Comparison of ENCODE assay signal across 9 cellular contexts in genomic region chr9:135502168-135502872, GRCh38. TPM values are rescaled to one million over a fixed set of nuclear protein-coding genes. Genes with fewer than 3 reads are reported as not detected.
DNase-seq lines count a peak whose midpoint lies in the region; FAIRE-seq and TF ChIP-seq lines count a peak whose summit lies in the region.
"Had no signal": no experiment of that assay in that cellular context is flagged by ENCODE, and none has a peak within 500 bp of the region (broad histone marks: within the 10 kb centered on the region; RNA-seq: fewer than 3 reads in every experiment).

No MANE protein-coding gene starts in this region.

- H3K27ac ChIP-seq in HEK293 (ENCODE audit: extremely low read depth, low read depth, low read length) (no peak overlapping the region), SU-DHL-6 (ENCODE audit: low read depth, low read length) (no peak overlapping the region), rectal smooth muscle tissue (ENCODE audit: low read depth, low read length) (no peak overlapping the region)

- H3K4me1 ChIP-seq in HEK293 (ENCODE audit: control insufficient read depth, insufficient read depth, low read length) (peaks cover 3% of the 10 kb centered on the region; the same call in 1 of the 2 replicates), rectal smooth muscle tissue (ENCODE audit: control insufficient read depth, insufficient read depth, low read length) (peaks cover 8% of the 10 kb centered on the region)

- no peak for TF ChIP-seq CTCF in HEK293 (tag by site-specific recombination; IDR thresholded peaks at IDR 0.05)
- no peak for TF ChIP-seq CTCF in SU-DHL-6 (IDR thresholded peaks at IDR 0.05; ENCODE audit: insufficient read depth, low read length, poor library complexity, severe bottlenecking)
- TF ChIP-seq CTCF in epithelial cell of proximal tubule (conservative IDR thresholded peaks at IDR 0.05; ENCODE audit: low read depth, low read length) = no peak

- FAIRE-seq in urothelium cell line (lab: Jason Lieb, UNC) = no peak

- peak overlapping the region; percentile 66 for H3K4me2 ChIP-seq in SU-DHL-6 (ENCODE audit: low read depth, low read length, poor library complexity, severe bottlenecking)

- no peaks in the 10 kb centered on the region for H3K9me3 ChIP-seq in HEK293 (ENCODE audit: control insufficient read depth, insufficient read depth, low read depth, low read length)
- no peaks in the 10 kb centered on the region for H3K9me3 ChIP-seq in SU-DHL-6 (ENCODE audit: insufficient read depth, low read length)

- H3F3A ChIP-seq in SU-DHL-6 (ENCODE audit: insufficient read depth) = no peaks in the 10 kb centered on the region

- H3K4me3 ChIP-seq in HEK293 (ENCODE audit: low read depth, low read length) (no peak overlapping the region), SU-DHL-6 (ENCODE audit: insufficient read depth, low read length, poor library complexity, severe bottlenecking) (no peak overlapping the region), epithelial cell of proximal tubule (ENCODE audit: low read depth, low read length) (peak overlapping the region; percentile 86), rectal smooth muscle tissue (ENCODE audit: low read length) (peak overlapping the region; percentile 75)

- H3K9me2 ChIP-seq in SU-DHL-6 (replicated peaks; ENCODE audit: insufficient read depth, low read length) = no peaks in the 10 kb centered on the region

- H3K79me2 ChIP-seq in SU-DHL-6 (ENCODE audit: insufficient read depth, low read length) = peaks cover 20% of the 10 kb centered on the region

- H4K20me1 ChIP-seq in SU-DHL-6 (ENCODE audit: low read depth, low read length) = no peaks in the 10 kb centered on the region; the same call in 1 of the 2 replicates

- CTCF ChIA-PET in HEK293 (lab: Yijun Ruan, JAX) = no interaction called here

- DNase-seq in epithelial cell of proximal tubule (ENCODE audit: low read depth) (no peak), urothelium cell line (ENCODE audit: low spot score) (no peak), ureter (ENCODE audit: low spot score) (no peak), RKO (ENCODE audit: low spot score) (no peak)
- DNase-seq: central memory CD4-positive, alpha-beta T cell; NCI-H446 treated with DMSO at 0.1 percent for 48 hours had no signal

- H3K9ac ChIP-seq in SU-DHL-6 (ENCODE audit: low read length) (no peak overlapping the region), rectal smooth muscle tissue (ENCODE audit: low read length) (no peak overlapping the region)

- POLR2A ChIA-PET in HEK293 (lab: Yijun Ruan, JAX) = no interaction called here

- H2AFZ ChIP-seq in SU-DHL-6 (ENCODE audit: low read depth, low read length, severe bottlenecking) = no peak overlapping the region

- H3K27me3 ChIP-seq in SU-DHL-6 (ENCODE audit: low read length) = no peaks in the 10 kb centered on the region
- H3K27me3 ChIP-seq in rectal smooth muscle tissue (ENCODE audit: control insufficient read depth, insufficient read depth, low read length) = no peaks in the 10 kb centered on the region

- H3K36me3 ChIP-seq in HEK293 (ENCODE audit: control insufficient read depth in 2 of 2, insufficient read depth in 1 of 2, low read length in 2 of 2) (peaks cover 0 to 38% of the 10 kb centered on the region in 2 experiments; a peak in 2 of 3 replicates), SU-DHL-6 (ENCODE audit: low read length) (no peaks in the 10 kb centered on the region), rectal smooth muscle tissue (ENCODE audit: control insufficient read depth, insufficient read depth, low read length) (peaks cover 14% of the 10 kb centered on the region)

TF ChIP-seq in HEK293, 187 proteins besides CTCF, POLR2A, EP300 and RAD21:
- TF ChIP-seq, protein P1, sequence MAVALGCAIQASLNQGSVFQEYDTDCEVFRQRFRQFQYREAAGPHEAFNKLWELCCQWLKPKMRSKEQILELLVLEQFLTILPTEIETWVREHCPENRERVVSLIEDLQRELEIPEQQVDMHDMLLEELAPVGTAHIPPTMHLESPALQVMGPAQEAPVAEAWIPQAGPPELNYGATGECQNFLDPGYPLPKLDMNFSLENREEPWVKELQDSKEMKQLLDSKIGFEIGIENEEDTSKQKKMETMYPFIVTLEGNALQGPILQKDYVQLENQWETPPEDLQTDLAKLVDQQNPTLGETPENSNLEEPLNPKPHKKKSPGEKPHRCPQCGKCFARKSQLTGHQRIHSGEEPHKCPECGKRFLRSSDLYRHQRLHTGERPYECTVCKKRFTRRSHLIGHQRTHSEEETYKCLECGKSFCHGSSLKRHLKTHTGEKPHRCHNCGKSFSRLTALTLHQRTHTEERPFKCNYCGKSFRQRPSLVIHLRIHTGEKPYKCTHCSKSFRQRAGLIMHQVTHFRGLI (tag by site-specific recombination; IDR thresholded peaks at IDR 0.05) = peak; percentile 33; the same call in 1 of the 2 replicates
- TF ChIP-seq ZXDB (tag by site-specific recombination; IDR thresholded peaks at IDR 0.05) (no peak), ZFHX2 (tag by site-specific recombination; conservative IDR thresholded peaks at IDR 0.05) (peak; percentile 60; the same call in 1 of the 2 replicates), ZSCAN16 (tag by site-specific recombination; IDR thresholded peaks at IDR 0.05) (no peak), SP3 (tag by site-specific recombination; IDR thresholded peaks at IDR 0.05) (peak; percentile 23; the same call in 1 of the 2 replicates), EGR2 (tag by site-specific recombination; IDR thresholded peaks at IDR 0.05; ENCODE audit: low read depth) (peak; percentile 78), KLF1 (tag by site-specific recombination; IDR thresholded peaks at IDR 0.05) (peak; percentile 8; the same call in 1 of the 2 replicates)

RNA-seq across cellular contexts. Expression of gene MRPS2, which starts 1.8 kb away (rescaled TPM):
- total RNA-seq in epithelial cell of proximal tubule = 68.1 and 117 TPM in 2 replicates
- 34.5 TPM for total RNA-seq in ureter

RNA-seq across cellular contexts. Expression of gene LCN1, which starts 18.9 kb away (rescaled TPM):
- total RNA-seq in epithelial cell of proximal tubule = not detected in 2 replicates
- not detected for total RNA-seq in ureter

RNA-seq across cellular contexts. Expression of gene PPP1R26, which starts 22.7 kb away (rescaled TPM):
- total RNA-seq in epithelial cell of proximal tubule (23.2 and 26.3 TPM in 2 replicates), ureter (25.6 TPM)

RNA-seq across cellular contexts. Expression of gene OBP2A, which starts 43.6 kb away (rescaled TPM):
- total RNA-seq in epithelial cell of proximal tubule (not detected in 2 replicates), ureter (not detected)

RNA-seq across cellular contexts. Expression of gene PAEP, which starts 59.2 kb away (rescaled TPM):
- total RNA-seq in epithelial cell of proximal tubule = not detected in 2 replicates
- not detected for total RNA-seq in ureter

Comparison
In these comparisons a context has a peak if more than half of its experiments do, and no peak if none do; other contexts are left out.
1. H3K4me3 ChIP-seq: peak in epithelial cell of proximal tubule (single experiment) and rectal smooth muscle tissue (single experiment); none in HEK293 (single experiment) and SU-DHL-6 (single experiment).